ENCODE assay signal across 1 cellular context in genomic region chr7:143385891-143386781, GRCh38.
TF ChIP-seq lines count a peak whose summit lies in the region.

No MANE protein-coding gene starts in this region.

TF ChIP-seq in GM12878, 131 proteins besides CTCF, POLR2A, EP300 and RAD21 (continued from another document):
- TF ChIP-seq BCLAF1 (IDR thresholded peaks at IDR 0.05) (no peak), LARP7 (IDR thresholded peaks at IDR 0.05) (no peak), PRDM15 (CRISPR knock-in tag; IDR thresholded peaks at IDR 0.05) (no peak), ZNF207 (IDR thresholded peaks at IDR 0.05; ENCODE audit: borderline replicate concordance) (no peak), USF1 (IDR thresholded peaks at IDR 0.05; ENCODE audit: borderline replicate concordance, extremely low read length, insufficient read depth, low read depth, low read length) (no peak), CBX5 (IDR thresholded peaks at IDR 0.05; ENCODE audit: low read depth) (no peak), CBX3 (IDR thresholded peaks at IDR 0.05; ENCODE audit: borderline replicate concordance, low read depth) (no peak), TARDBP (IDR thresholded peaks at IDR 0.05; ENCODE audit: borderline replicate concordance) (no peak; the same call in 1 of the 2 replicates), YBX1 (IDR thresholded peaks at IDR 0.05) (no peak), PML (IDR thresholded peaks at IDR 0.05; ENCODE audit: low read length) (no peak), POLR2AphosphoS2 (IDR thresholded peaks at IDR 0.05; ENCODE audit: low read depth, low read length) (no peak), IKZF2 (IDR thresholded peaks at IDR 0.05) (peak; percentile 46 to 57; a peak in 3 of 4 replicates), ZNF384 (IDR thresholded peaks at IDR 0.05; ENCODE audit: borderline replicate concordance, low read depth, low read length) (no peak), ZBTB33 (IDR thresholded peaks at IDR 0.05) (peak; percentile 37; the same call in 1 of the 2 replicates)
